28 cellular contexts compared by ENCODE assay signal in genomic region chr3:11010406-11011165, GRCh38. TPM values are rescaled to one million over a fixed set of nuclear protein-coding genes. Genes with fewer than 3 reads are reported as not detected.
A peak's percentile ranks its signal among the peaks of the same experiment; 100 is the strongest.
DNase-seq lines count a peak whose midpoint lies in the region; ATAC-seq and FAIRE-seq lines count a peak whose summit lies in the region.
"Had no signal": no experiment of that assay in that cellular context is flagged by ENCODE, and none has a peak within 500 bp of the region (broad histone marks: within the 10 kb centered on the region; RNA-seq: fewer than 3 reads in every experiment).

No MANE protein-coding gene starts in this region.

- H3K4me3 Mint-ChIP-seq in stimulated activated effector memory CD8-positive, alpha-beta T cell treated with anti-CD3 and anti-CD28 coated beads, Interleukin-12 subunit alpha, Interleukin-12 subunit beta, amount 100 ng/mL, for 72 hours: no peak overlapping the region
- H3K4me3 Mint-ChIP-seq: activated CD4-positive, alpha-beta memory T cell treated with anti-CD3 and anti-CD28 coated beads for 36 hours; activated T-cell treated with anti-CD3 and anti-CD28 coated beads, Interleukin-2, amount 50 U/mL, for 72 hours; nephron had no signal

- H3K27ac ChIP-seq in angular gyrus (ENCODE audit: low read depth, low read length): peak overlapping the region; percentile 82
- H3K27ac ChIP-seq: body of pancreas, Peyer's patch, sigmoid colon, upper lobe of left lung had no signal

- H3K27ac Mint-ChIP-seq in stimulated activated effector memory CD8-positive, alpha-beta T cell treated with anti-CD3 and anti-CD28 coated beads, Interleukin-12 subunit alpha, Interleukin-12 subunit beta, amount 100 ng/mL, for 72 hours: no peak overlapping the region
- H3K27ac Mint-ChIP-seq: activated CD4-positive, alpha-beta memory T cell treated with anti-CD3 and anti-CD28 coated beads for 36 hours; activated T-cell treated with anti-CD3 and anti-CD28 coated beads, Interleukin-2, amount 50 U/mL, for 72 hours; nephron; progenitor cell of endocrine pancreas had no signal

- peak; percentile 8 for ATAC-seq in stimulated activated effector memory CD8-positive, alpha-beta T cell treated with anti-CD3 and anti-CD28 coated beads, Interleukin-12 subunit alpha, Interleukin-12 subunit beta, amount 100 ng/mL, for 72 hours
- ATAC-seq in HG03045 (IDR thresholded peaks at IDR 0.05; ENCODE audit: unreplicated experiment): no peak
- ATAC-seq: activated T-cell treated with anti-CD3 and anti-CD28 coated beads, Interleukin-2, amount 50 U/mL, for 72 hours; body of pancreas had no signal

- no peak for FAIRE-seq in frontal cortex (lab: Jason Lieb, UNC)

- H3K36me3 Mint-ChIP-seq in stimulated activated effector memory CD8-positive, alpha-beta T cell treated with anti-CD3 and anti-CD28 coated beads, Interleukin-12 subunit alpha, Interleukin-12 subunit beta, amount 100 ng/mL, for 72 hours: no peaks in the 10 kb centered on the region
- H3K36me3 Mint-ChIP-seq: activated CD4-positive, alpha-beta memory T cell treated with anti-CD3 and anti-CD28 coated beads for 36 hours had no signal

- H3K9me3 Mint-ChIP-seq in stimulated activated effector memory CD8-positive, alpha-beta T cell treated with anti-CD3 and anti-CD28 coated beads, Interleukin-12 subunit alpha, Interleukin-12 subunit beta, amount 100 ng/mL, for 72 hours: no peaks in the 10 kb centered on the region
- H3K9me3 Mint-ChIP-seq: activated CD4-positive, alpha-beta memory T cell treated with anti-CD3 and anti-CD28 coated beads for 36 hours; activated T-cell treated with anti-CD3 and anti-CD28 coated beads, Interleukin-2, amount 50 U/mL, for 72 hours; nephron had no signal

- DNase-seq in frontal cortex (ENCODE audit: low spot score in 2 of 2): peak; percentile 65 to 76
- peak; percentile 18 for DNase-seq in myocyte (ENCODE audit: low read depth)
- DNase-seq in stimulated activated effector memory CD8-positive, alpha-beta T cell treated with anti-CD3 and anti-CD28 coated beads, Interleukin-12 subunit alpha, Interleukin-12 subunit beta, amount 100 ng/mL, for 72 hours (ENCODE audit: low spot score in 2 of 2): no peak
- DNase-seq in foreskin melanocyte: no peak
- no peak for DNase-seq in GM03348 (ENCODE audit: low spot score)
- no peak for DNase-seq in epidermal melanocyte (ENCODE audit: insufficient read length, low spot score)
- DNase-seq: activated CD4-positive, alpha-beta memory T cell treated with anti-CD3 and anti-CD28 coated beads for 36 hours; activated CD4-positive, alpha-beta T cell treated with anti-CD3 and anti-CD28 coated beads for 1 hour; activated T-cell treated with anti-CD3 and anti-CD28 coated beads, Interleukin-2, amount 50 U/mL, for 72 hours; body of pancreas; cerebellar nuclear complex; DMS 273 treated with DMSO at 0.1 percent for 48 hours; EL; KG1; MM.1S; NCI-H1930; NCI-H69; sigmoid colon; stimulated activated CD4-positive, alpha-beta T cell treated with anti-CD3 and anti-CD28 coated beads, Interleukin-4, amount 100 ng/mL, for 1 hour; SW 1271; upper lobe of left lung had no signal

- no peaks in the 10 kb centered on the region for H3K4me1 Mint-ChIP-seq in stimulated activated effector memory CD8-positive, alpha-beta T cell treated with anti-CD3 and anti-CD28 coated beads, Interleukin-12 subunit alpha, Interleukin-12 subunit beta, amount 100 ng/mL, for 72 hours
- H3K4me1 Mint-ChIP-seq: nephron had no signal

RNA-seq across cellular contexts. Expression of gene SLC6A1, which starts 18.0 kb away (rescaled TPM):
- total RNA-seq in frontal cortex: 52.2 TPM
- 0.26 TPM in 1 of 2 replicates, not detected in the other for total RNA-seq in myocyte
- polyA plus RNA-seq in myocyte (2012): 0.03 TPM
- total RNA-seq: activated CD4-positive, alpha-beta memory T cell treated with anti-CD3 and anti-CD28 coated beads for 36 hours; activated T-cell treated with anti-CD3 and anti-CD28 coated beads, Interleukin-2, amount 50 U/mL, for 72 hours; kidney epithelial cell; progenitor cell of endocrine pancreas had no signal
- polyA plus RNA-seq: BJ had no signal

Comparison
In these comparisons a context has a peak if more than half of its experiments do, and no peak if none do; other contexts are left out.
1. DNase-seq: peak in frontal cortex (2 of 2) and myocyte (single experiment); none in stimulated activated effector memory CD8-positive, alpha-beta T cell treated with anti-CD3 and anti-CD28 coated beads, Interleukin-12 subunit alpha, Interleukin-12 subunit beta, amount 100 ng/mL, for 72 hours (0 of 2), foreskin melanocyte (single experiment), GM03348 (single experiment) and epidermal melanocyte (single experiment).
2. RNA of gene SLC6A1, which starts 18.0 kb away (total RNA-seq): 52.2 TPM in frontal cortex (single experiment); 0.26 TPM in myocyte; every median in the first group is over 10 times any median in the second.